Comparison of ENCODE assay signal across 8 cellular contexts in genomic region chr2:70871398-70872211, GRCh38. TPM values are rescaled to one million over a fixed set of nuclear protein-coding genes. Genes with fewer than 3 reads are reported as not detected.
A peak's percentile ranks its signal among the peaks of the same experiment; 100 is the strongest.
DNase-seq lines count a peak whose midpoint lies in the region; ATAC-seq and TF ChIP-seq lines count a peak whose summit lies in the region.

No MANE protein-coding gene starts in this region.

- peak overlapping the region; percentile 1 to 68 (median 35); a peak in 18 of 22 replicates for H3K4me2 ChIP-seq in BLaER1 treated with 17β-estradiol and CSF1 and Interleukin-3, amounts not matched to agents 10 nM and 100 nM

- 22 to 23% methylated on average over 6 to 27 of the region's 36 CpGs for WGBS in esophagus squamous epithelium, 2 donors

- peak; percentile 17 for DNase-seq in LNCaP clone FGC (ENCODE audit: low read depth)
- peak; percentile 71 for DNase-seq in RPMI7951 (ENCODE audit: low read depth)
- peak; percentile 87 to 91 for DNase-seq in activated T-cell treated with anti-CD3 and anti-CD28 coated beads, Interleukin-2, amount 50 U/mL, for 48 hours
- peak; percentile 35 for DNase-seq in esophagus squamous epithelium (lab: John Stamatoyannopoulos, UW)
- DNase-seq in nephron progenitor cell = peak; percentile 96
- peak; percentile 29 to 76 (median 64) for DNase-seq in stimulated activated naive CD4-positive, alpha-beta T cell (lab: John Stamatoyannopoulos, UW)

- no peaks in the 10 kb centered on the region for H3K9me3 ChIP-seq in BLaER1 treated with 17β-estradiol and CSF1 and Interleukin-3, amounts not matched to agents 10 nM and 100 nM (replicated peaks in 1 of 11)
- no peaks in the 10 kb centered on the region for H3K9me3 ChIP-seq in esophagus squamous epithelium

- ATAC-seq in GM21390 (IDR thresholded peaks at IDR 0.05; ENCODE audit: unreplicated experiment) = peak; percentile 81

- H3K27me3 Mint-ChIP-seq in nephron progenitor cell (ENCODE audit: low read depth, poor library complexity) = peaks cover 89% of the 10 kb centered on the region

- no peaks in the 10 kb centered on the region for H3K27me3 ChIP-seq in BLaER1 treated with 17β-estradiol and CSF1 and Interleukin-3, amounts not matched to agents 10 nM and 100 nM
- H3K27me3 ChIP-seq in esophagus squamous epithelium = peaks cover 0 to 67% (median 0%) of the 10 kb centered on the region in 4 donors

- no peaks in the 10 kb centered on the region for H3K36me3 ChIP-seq in BLaER1 treated with 17β-estradiol and CSF1 and Interleukin-3, amounts not matched to agents 10 nM and 100 nM
- no peaks in the 10 kb centered on the region for H3K36me3 ChIP-seq in esophagus squamous epithelium

- no peaks in the 10 kb centered on the region; a peak in 2 of 22 replicates for H4K20me1 ChIP-seq in BLaER1 treated with 17β-estradiol and CSF1 and Interleukin-3, amounts not matched to agents 10 nM and 100 nM

- peaks cover 2% of the 10 kb centered on the region for H3K9me3 Mint-ChIP-seq in nephron progenitor cell

- no peak overlapping the region for H3K4me3 Mint-ChIP-seq in nephron progenitor cell

- H3K4me1 ChIP-seq in BLaER1 treated with 17β-estradiol and CSF1 and Interleukin-3, amounts not matched to agents 10 nM and 100 nM = peaks cover 0 to 20% (median 12%) of the 10 kb centered on the region in 10 experiments; a peak in 16 of 20 replicates
- peaks cover 4 to 11% (median 6%) of the 10 kb centered on the region in 3 donors for H3K4me1 ChIP-seq in esophagus squamous epithelium

- no peak overlapping the region for H3K27ac Mint-ChIP-seq in nephron progenitor cell

- TF ChIP-seq CTCF in LNCaP clone FGC (IDR thresholded peaks at IDR 0.05; ENCODE audit: control insufficient read depth, extremely low read depth, insufficient read depth) = peak; percentile 85
- TF ChIP-seq CTCF in esophagus squamous epithelium (IDR thresholded peaks at IDR 0.05) = peak; percentile 77 to 89 (median 86)
- peak; percentile 87 for TF ChIP-seq CTCF in nephron progenitor cell (IDR thresholded peaks at IDR 0.05)

- H3K4me1 Mint-ChIP-seq in nephron progenitor cell = no peaks in the 10 kb centered on the region

- H3K4me3 ChIP-seq in BLaER1 treated with 17β-estradiol and CSF1 and Interleukin-3, amounts not matched to agents 10 nM and 100 nM = no peak overlapping the region
- H3K4me3 ChIP-seq in LNCaP clone FGC (ENCODE audit: low read depth, low read length) = 0 out of 2 replicates have a peak overlapping the region, but pooled peaks have one; percentile 13
- peak overlapping the region in 1 of 4 donors; percentile 42 for H3K4me3 ChIP-seq in esophagus squamous epithelium

- no peak overlapping the region for H3K27ac ChIP-seq in BLaER1 treated with 17β-estradiol and CSF1 and Interleukin-3, amounts not matched to agents 10 nM and 100 nM
- H3K27ac ChIP-seq in esophagus squamous epithelium = no peak overlapping the region

- no peaks in the 10 kb centered on the region for H3K36me3 Mint-ChIP-seq in nephron progenitor cell (ENCODE audit: low read depth)

- intact Hi-C loops in esophagus squamous epithelium (cut with DNase I) = loop anchor here (2.0 to 5.0 kb wide), 2 partner anchors 51 to 75 kb away; no protein-coding TSS in a partner anchor

- no peak overlapping the region for H3K9ac ChIP-seq in BLaER1 treated with 17β-estradiol and CSF1 and Interleukin-3, amounts not matched to agents 10 nM and 100 nM

- no peak for TF ChIP-seq POLR2A in esophagus squamous epithelium (IDR thresholded peaks at IDR 0.05)

RNA-seq across cellular contexts. Expression of gene VAX2, which starts 28.8 kb away (rescaled TPM):
- total RNA-seq in RPMI7951 (2014; rRNA removed; shearing (Covaris generic)) = 3.2 and 3.4 TPM in 2 replicates
- 1 to 10 TPM in 1 of 4 donors, under 1 TPM in 3; 0.27 to 1.2 (median 0.56) TPM for total RNA-seq in esophagus squamous epithelium

RNA-seq across cellular contexts. Expression of gene CD207, which starts 36.0 kb away (rescaled TPM):
- 0.29 TPM in 1 of 2 replicates, not detected in the other for total RNA-seq in RPMI7951 (2014; rRNA removed; shearing (Covaris generic))
- 1 to 10 TPM in 2 of 4 donors, under 1 TPM in 1, not detected in 1; 0.35 to 2.5 (median 1.1) TPM for total RNA-seq in esophagus squamous epithelium

RNA-seq across cellular contexts. Expression of gene CLEC4F, which starts 51.2 kb away (rescaled TPM):
- total RNA-seq in RPMI7951 (2014; rRNA removed; shearing (Covaris generic)) = not detected in 2 replicates
- under 1 TPM in 1 of 4 donors, not detected in 3; 0.15 TPM for total RNA-seq in esophagus squamous epithelium

Comparison
In these comparisons a context has a peak if more than half of its experiments do, and no peak if none do; other contexts are left out.
1. DNase-seq: peak in every context shown above with its lines; median percentile 96 in nephron progenitor cell; 89 in activated T-cell treated with anti-CD3 and anti-CD28 coated beads, Interleukin-2, amount 50 U/mL, for 48 hours; 71 in RPMI7951; 64 in stimulated activated naive CD4-positive, alpha-beta T cell; 35 in esophagus squamous epithelium; 17 in LNCaP clone FGC.